In the genomic region with DNA sequence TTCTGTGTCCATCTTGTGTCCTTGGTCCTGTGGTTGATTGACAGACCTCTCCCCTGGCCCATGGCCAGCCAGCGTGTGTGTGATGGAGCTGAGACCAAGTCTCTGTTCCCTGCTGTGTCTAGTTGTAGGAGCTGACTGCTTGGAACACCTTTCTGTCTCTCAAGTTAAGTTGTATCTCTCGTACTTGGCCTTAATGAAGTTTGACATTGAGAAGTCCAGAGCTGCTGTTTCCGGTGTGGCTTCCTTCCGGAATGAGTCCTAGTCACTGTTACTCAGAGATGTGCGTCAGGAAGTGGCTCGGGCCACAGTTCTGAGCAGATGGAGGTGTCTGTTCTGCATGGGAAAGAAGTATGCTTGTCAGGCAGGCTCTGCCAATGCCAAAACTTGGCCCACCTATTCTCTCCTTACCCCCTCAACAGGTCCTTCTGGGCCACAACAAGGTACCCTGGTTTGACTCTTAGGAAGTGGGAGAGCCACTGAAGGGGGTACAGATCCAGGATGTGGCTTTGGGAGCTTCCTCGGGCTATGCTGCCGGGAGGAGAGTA, we compare ENCODE assay signal across 8 cellular contexts. TPM values are rescaled to one million over a fixed set of nuclear protein-coding genes. Genes with fewer than 3 reads are reported as not detected.
DNase-seq lines count a peak whose midpoint lies in the region; ATAC-seq and TF ChIP-seq lines count a peak whose summit lies in the region.

No MANE protein-coding gene starts in this region.

- H3K4me2 ChIP-seq in parathyroid adenoma (ENCODE audit: low read length), result no peak overlapping the region

- DNase-seq in GM12864 (ENCODE audit: low read depth), result no peak
- peak; percentile 69 to 80 for DNase-seq in activated CD4-positive, alpha-beta T cell treated with anti-CD3 and anti-CD28 coated beads, Interleukin-2, amount 50 U/mL, for 48 hours
- peak; percentile 77 for DNase-seq in epithelial cell of esophagus (ENCODE audit: low read depth)
- no peak for DNase-seq in vagina (ENCODE audit: extremely low spot score in 2 of 2)
- DNase-seq in middle frontal gyrus (ENCODE audit: extremely low spot score, low spot score), result no peak

- H3K27ac ChIP-seq in KOPT-K1 (ENCODE audit: low read depth, low read length, poor library complexity, severe bottlenecking) (peak overlapping the region; percentile 82), parathyroid adenoma (peak overlapping the region; percentile 85), vagina (peak overlapping the region; percentile 74)

- intact Hi-C loops in vagina (cut with DNase I), result no loop called here

- TF ChIP-seq CTCF in GM12864 (IDR thresholded peaks at IDR 0.05; ENCODE audit: low read depth, low read length, missing control alignments) (no peak), epithelial cell of esophagus (IDR thresholded peaks at IDR 0.05; ENCODE audit: insufficient read depth, low read depth, low read length, missing control alignments) (no peak), parathyroid adenoma (IDR thresholded peaks at IDR 0.05) (no peak), vagina (IDR thresholded peaks at IDR 0.05) (no peak)

- no peak for TF ChIP-seq POLR2A in vagina (IDR thresholded peaks at IDR 0.05)
- TF ChIP-seq POLR2A in GM18505 (IDR thresholded peaks at IDR 0.05; ENCODE audit: borderline replicate concordance, extremely low read depth, insufficient read depth, insufficient read length), result no peak

- H3K36me3 ChIP-seq in KOPT-K1 (ENCODE audit: insufficient read depth, low read length), result peaks cover 30% of the 10 kb centered on the region
- H3K36me3 ChIP-seq in parathyroid adenoma (ENCODE audit: control insufficient read depth, insufficient read depth, low read length), result no peaks in the 10 kb centered on the region
- H3K36me3 ChIP-seq in vagina, result no peaks in the 10 kb centered on the region

- H3K27me3 ChIP-seq in parathyroid adenoma (ENCODE audit: control insufficient read depth, insufficient read depth, low read length) (no peaks in the 10 kb centered on the region), vagina (no peaks in the 10 kb centered on the region)

- no peak for ATAC-seq in GM18505 (IDR thresholded peaks at IDR 0.05; ENCODE audit: unreplicated experiment)

- H2AFZ ChIP-seq in parathyroid adenoma, result no peak overlapping the region

- H3K9ac ChIP-seq in parathyroid adenoma, result no peak overlapping the region

- H3K79me2 ChIP-seq in parathyroid adenoma, result peaks cover 58% of the 10 kb centered on the region

- H3K4me3 ChIP-seq in GM12864 (ENCODE audit: low read depth, low read length), result 0 out of 2 replicates have a peak overlapping the region, but pooled peaks have one; percentile 5
- H3K4me3 ChIP-seq in epithelial cell of esophagus (ENCODE audit: low read length), result no peak overlapping the region
- H3K4me3 ChIP-seq in parathyroid adenoma (ENCODE audit: low read depth, low read length), result no peak overlapping the region
- no peak overlapping the region for H3K4me3 ChIP-seq in vagina

- H3K4me1 ChIP-seq in parathyroid adenoma (peaks cover 48% of the 10 kb centered on the region), vagina (peaks cover 76% of the 10 kb centered on the region)

- H3K9me3 ChIP-seq in KOPT-K1 (ENCODE audit: insufficient read depth, low read length, poor library complexity, severe bottlenecking), result peaks cover 2% of the 10 kb centered on the region
- no peaks in the 10 kb centered on the region for H3K9me3 ChIP-seq in parathyroid adenoma (ENCODE audit: control insufficient read depth, low read length)
- no peaks in the 10 kb centered on the region for H3K9me3 ChIP-seq in vagina

RNA-seq across cellular contexts. Expression of gene GATAD2A, which starts 54.3 kb away (rescaled TPM):
- total RNA-seq in vagina, result 49.6 TPM

RNA-seq across cellular contexts. Expression of gene TSSK6, which starts 55.6 kb away (rescaled TPM):
- 0.98 TPM for total RNA-seq in vagina

RNA-seq across cellular contexts. Expression of gene NDUFA13, which starts 56.2 kb away (rescaled TPM):
- total RNA-seq in vagina, result 47.9 TPM

Comparison
In these comparisons a context has a peak if more than half of its experiments do, and no peak if none do; other contexts are left out.
1. DNase-seq: peak in activated CD4-positive, alpha-beta T cell treated with anti-CD3 and anti-CD28 coated beads, Interleukin-2, amount 50 U/mL, for 48 hours (2 of 2) and epithelial cell of esophagus (single experiment); none in GM12864 (single experiment), vagina (0 of 2) and middle frontal gyrus (single experiment).
2. Peak in every context shown above with its lines, with median percentiles within 50 percentile points of each other: H3K27ac ChIP-seq.